ENCODE assay signal across 10 cellular contexts in the genomic region with DNA sequence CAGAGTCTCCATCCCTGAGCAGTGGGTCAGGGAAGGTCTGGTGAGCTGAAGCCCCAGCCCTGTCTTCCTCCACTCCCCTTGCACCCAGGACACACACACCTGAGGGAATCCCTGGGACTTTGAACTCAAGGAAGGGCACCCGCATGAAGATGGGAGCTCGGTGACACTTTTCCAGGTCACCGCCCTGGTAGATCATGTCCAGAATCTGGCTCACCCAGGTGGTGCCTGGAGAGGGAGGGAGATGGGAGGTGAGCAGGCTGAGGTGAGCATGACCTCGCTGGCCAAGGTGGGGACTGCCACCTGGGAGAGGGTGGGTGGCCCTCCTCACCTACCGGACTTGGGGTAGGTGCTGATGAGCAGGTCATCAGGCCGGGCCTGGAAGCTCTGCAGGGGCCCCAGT. TPM values are rescaled to one million over a fixed set of nuclear protein-coding genes. Genes with fewer than 3 reads are reported as not detected.
"Had no signal": no experiment of that assay in that cellular context is flagged by ENCODE, and none has a peak within 500 bp of the region (broad histone marks: within the 10 kb centered on the region; RNA-seq: fewer than 3 reads in every experiment).

No MANE protein-coding gene starts in this region.

RNA-seq across cellular contexts. Expression of gene SULT1A2, which starts 1.4 kb away (rescaled TPM):
- total RNA-seq: SJSA1 had no signal

RNA-seq across cellular contexts. Expression of gene NPIPB8, which starts 42.4 kb away (rescaled TPM):
- total RNA-seq: activated CD8-positive, alpha-beta T cell treated with anti-CD3 and anti-CD28 coated beads for 36 hours; activated T-helper 17 cell treated with anti-CD3 and anti-CD28 coated beads, Interleukin-2, amount 50 U/mL, for 72 hours; ascending aorta; breast epithelium; SJSA1 had no signal
- polyA plus RNA-seq: adipose tissue, SK-N-SH had no signal

RNA-seq across cellular contexts. Expression of gene NUPR1, which starts 56.7 kb away (rescaled TPM):
- total RNA-seq: activated CD4-positive, alpha-beta T cell treated with anti-CD3 and anti-CD28 coated beads, Interleukin-2, amount 10 ng/mL, durations not matched to agents 24 days and 14 days; activated CD8-positive, alpha-beta memory T cell treated with anti-CD3 and anti-CD28 coated beads for 36 hours; activated CD8-positive, alpha-beta T cell treated with anti-CD3 and anti-CD28 coated beads for 36 hours; activated T-cell treated with anti-CD3 and anti-CD28 coated beads, Interleukin-2, amount 50 U/mL, for 72 hours; activated T-helper 17 cell treated with anti-CD3 and anti-CD28 coated beads, Interleukin-2, amount 50 U/mL, for 72 hours had no signal
